1 cellular context compared by ENCODE assay signal in genomic region chr9:126777733-126778132, GRCh38.
TF ChIP-seq lines count a peak whose summit lies in the region.

No MANE protein-coding gene starts in this region.

TF ChIP-seq in WTC11, 78 proteins besides CTCF, POLR2A, EP300 and RAD21 (continued from another document):
- TF ChIP-seq, protein P1, sequence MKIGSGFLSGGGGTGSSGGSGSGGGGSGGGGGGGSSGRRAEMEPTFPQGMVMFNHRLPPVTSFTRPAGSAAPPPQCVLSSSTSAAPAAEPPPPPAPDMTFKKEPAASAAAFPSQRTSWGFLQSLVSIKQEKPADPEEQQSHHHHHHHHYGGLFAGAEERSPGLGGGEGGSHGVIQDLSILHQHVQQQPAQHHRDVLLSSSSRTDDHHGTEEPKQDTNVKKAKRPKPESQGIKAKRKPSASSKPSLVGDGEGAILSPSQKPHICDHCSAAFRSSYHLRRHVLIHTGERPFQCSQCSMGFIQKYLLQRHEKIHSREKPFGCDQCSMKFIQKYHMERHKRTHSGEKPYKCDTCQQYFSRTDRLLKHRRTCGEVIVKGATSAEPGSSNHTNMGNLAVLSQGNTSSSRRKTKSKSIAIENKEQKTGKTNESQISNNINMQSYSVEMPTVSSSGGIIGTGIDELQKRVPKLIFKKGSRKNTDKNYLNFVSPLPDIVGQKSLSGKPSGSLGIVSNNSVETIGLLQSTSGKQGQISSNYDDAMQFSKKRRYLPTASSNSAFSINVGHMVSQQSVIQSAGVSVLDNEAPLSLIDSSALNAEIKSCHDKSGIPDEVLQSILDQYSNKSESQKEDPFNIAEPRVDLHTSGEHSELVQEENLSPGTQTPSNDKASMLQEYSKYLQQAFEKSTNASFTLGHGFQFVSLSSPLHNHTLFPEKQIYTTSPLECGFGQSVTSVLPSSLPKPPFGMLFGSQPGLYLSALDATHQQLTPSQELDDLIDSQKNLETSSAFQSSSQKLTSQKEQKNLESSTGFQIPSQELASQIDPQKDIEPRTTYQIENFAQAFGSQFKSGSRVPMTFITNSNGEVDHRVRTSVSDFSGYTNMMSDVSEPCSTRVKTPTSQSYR (CRISPR knock-in tag; IDR thresholded peaks at IDR 0.05) = no peak
